ENCODE assay signal across 1 cellular context in genomic region chr7:21427861-21428641, GRCh38.
TF ChIP-seq lines count a peak whose summit lies in the region.

TSS of gene SP4 (plus strand) at chr7:21428083. CDS start at chr7:21428252, 169 bp downstream.

TF ChIP-seq in HEK293, 187 proteins besides CTCF, POLR2A, EP300 and RAD21 (continued from another document):
- no peak for TF ChIP-seq AEBP2 (tag by site-specific recombination; IDR thresholded peaks at IDR 0.05; ENCODE audit: borderline replicate concordance)
- 0 out of 2 replicates have a peak, but pooled peaks have one; percentile 42 for TF ChIP-seq ZXDB (tag by site-specific recombination; IDR thresholded peaks at IDR 0.05)
- TF ChIP-seq ZNF600 (tag by site-specific recombination; IDR thresholded peaks at IDR 0.05) = peak; percentile 52; the same call in 1 of the 2 replicates
- TF ChIP-seq SCRT1 (tag by site-specific recombination; IDR thresholded peaks at IDR 0.05; ENCODE audit: borderline replicate concordance) = peak; percentile 84; the same call in 1 of the 2 replicates
TF ChIP-seq in HEK293: peak in this region for 19.
